In the genomic region with DNA sequence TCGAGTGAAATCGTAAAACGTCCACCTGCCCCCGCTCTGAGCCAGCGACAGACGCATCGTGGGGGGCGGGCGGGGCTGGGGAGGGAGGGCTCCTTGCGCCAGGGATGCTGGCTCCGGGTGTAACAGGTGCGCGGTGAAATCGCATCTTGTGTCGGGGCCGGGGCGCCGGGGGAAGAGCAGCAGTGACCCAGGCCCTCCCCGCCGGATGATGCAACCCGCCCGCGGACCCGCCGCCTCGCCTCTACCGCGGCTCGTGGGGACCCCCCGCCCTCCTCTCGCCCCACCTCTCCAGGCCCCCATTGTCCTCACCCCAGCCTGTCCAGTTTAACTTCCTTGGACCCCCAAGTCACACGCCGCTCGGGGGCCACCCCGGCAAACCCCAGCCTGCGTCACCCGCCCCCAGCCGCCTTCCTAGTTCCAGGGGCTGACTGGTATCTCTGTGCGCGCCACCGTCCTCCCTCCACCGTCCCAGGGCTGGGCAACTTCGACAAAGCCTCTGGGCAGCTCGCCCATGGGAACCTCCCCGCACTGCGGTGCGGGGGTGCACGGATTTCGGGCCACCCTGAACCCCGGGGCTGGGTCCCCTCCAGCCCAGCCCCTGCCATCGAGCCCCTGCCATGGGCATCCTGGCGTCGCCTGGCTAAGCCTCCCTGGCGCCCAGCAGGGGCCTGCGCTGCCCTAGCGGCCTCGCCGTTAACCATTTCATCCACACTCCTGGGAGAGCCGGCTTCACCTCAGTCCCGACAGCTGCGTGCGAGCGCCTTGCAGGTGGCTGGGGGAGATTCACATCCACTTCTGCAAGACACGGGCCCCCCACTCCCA, we compare ENCODE assay signal across 9 cellular contexts. TPM values are rescaled to one million over a fixed set of nuclear protein-coding genes. Genes with fewer than 3 reads are reported as not detected.
DNase-seq lines count a peak whose midpoint lies in the region; ATAC-seq lines count a peak whose summit lies in the region.
"Had no signal": no experiment of that assay in that cellular context is flagged by ENCODE, and none has a peak within 500 bp of the region (broad histone marks: within the 10 kb centered on the region; RNA-seq: fewer than 3 reads in every experiment).

No MANE protein-coding gene starts in this region.

- H3K9me3 ChIP-seq in iPS DF 6.9 (ENCODE audit: control insufficient read depth, insufficient read depth, low read length) = no peaks in the 10 kb centered on the region

- peak overlapping the region; percentile 77; the same call in 1 of the 2 replicates for H3K4me3 ChIP-seq in iPS DF 6.9 (ENCODE audit: low read length)

- peaks cover 8% of the 10 kb centered on the region for H3K4me1 Mint-ChIP-seq in activated CD4-positive, alpha-beta memory T cell treated with anti-CD3 and anti-CD28 coated beads, Interleukin-2, amount 10 ng/mL, durations not matched to agents 7 days and 5 days
- peaks cover 12% of the 10 kb centered on the region for H3K4me1 Mint-ChIP-seq in stimulated activated naive CD8-positive, alpha-beta T cell treated with anti-CD3 and anti-CD28 coated beads, Interleukin-15, Interleukin-2, amounts not matched to agents 100 ng/mL and 50 ng/mL, for 24 hours (ENCODE audit: low read depth)

- peaks cover 10% of the 10 kb centered on the region for H3K36me3 ChIP-seq in iPS DF 6.9 (ENCODE audit: control insufficient read depth, insufficient read depth, low read length)

- POLR2A ChIA-PET in activated CD4-positive, alpha-beta memory T cell treated with anti-CD3 and anti-CD28 coated beads, Interleukin-2, amount 10 ng/mL, durations not matched to agents 7 days and 5 days (lab: Charles Lee) = interaction anchor here (1.4 kb wide), 1 partner anchor 11 kb away, joined by 3 read pairs; no protein-coding TSS in a partner anchor

- intact Hi-C loops in Right ventricle myocardium inferior (cut with DNase I) (no loop called here), left ventricle myocardium superior (cut with micrococcal nuclease) (no loop called here)

- no peaks in the 10 kb centered on the region for H3K27me3 ChIP-seq in iPS DF 6.9 (ENCODE audit: control insufficient read depth, insufficient read depth, low read length)

- H3K27ac Mint-ChIP-seq in activated CD4-positive, alpha-beta memory T cell treated with anti-CD3 and anti-CD28 coated beads, Interleukin-2, amount 10 ng/mL, durations not matched to agents 7 days and 5 days = no peak overlapping the region
- no peak overlapping the region for H3K27ac Mint-ChIP-seq in stimulated activated naive CD8-positive, alpha-beta T cell treated with anti-CD3 and anti-CD28 coated beads, Interleukin-15, Interleukin-2, amounts not matched to agents 100 ng/mL and 50 ng/mL, for 24 hours

- H3K27ac ChIP-seq in iPS DF 6.9 (ENCODE audit: low read length) = no peak overlapping the region

- CTCF ChIA-PET in activated CD4-positive, alpha-beta memory T cell treated with anti-CD3 and anti-CD28 coated beads, Interleukin-2, amount 10 ng/mL, durations not matched to agents 7 days and 5 days (lab: Charles Lee) = no interaction called here

- peaks cover 59% of the 10 kb centered on the region for H3K27me3 Mint-ChIP-seq in activated CD4-positive, alpha-beta memory T cell treated with anti-CD3 and anti-CD28 coated beads, Interleukin-2, amount 10 ng/mL, durations not matched to agents 7 days and 5 days
- peaks cover 60% of the 10 kb centered on the region for H3K27me3 Mint-ChIP-seq in stimulated activated naive CD8-positive, alpha-beta T cell treated with anti-CD3 and anti-CD28 coated beads, Interleukin-15, Interleukin-2, amounts not matched to agents 100 ng/mL and 50 ng/mL, for 24 hours

- peak; percentile 47 for DNase-seq in Right ventricle myocardium inferior (ENCODE audit: missing footprints)
- DNase-seq in left ventricle myocardium superior = no peak
- peak; percentile 16 for DNase-seq in activated CD4-positive, alpha-beta memory T cell treated with anti-CD3 and anti-CD28 coated beads, Interleukin-2, amount 10 ng/mL, durations not matched to agents 7 days and 5 days
- DNase-seq in iPS DF 6.9 (ENCODE audit: low read depth, low spot score) = no peak
- DNase-seq in GM03348 (ENCODE audit: low spot score) = no peak

- no peaks in the 10 kb centered on the region for H3K36me3 Mint-ChIP-seq in activated CD4-positive, alpha-beta memory T cell treated with anti-CD3 and anti-CD28 coated beads, Interleukin-2, amount 10 ng/mL, durations not matched to agents 7 days and 5 days (ENCODE audit: low read depth)
- no peaks in the 10 kb centered on the region for H3K36me3 Mint-ChIP-seq in stimulated activated naive CD8-positive, alpha-beta T cell treated with anti-CD3 and anti-CD28 coated beads, Interleukin-15, Interleukin-2, amounts not matched to agents 100 ng/mL and 50 ng/mL, for 24 hours (ENCODE audit: low read depth)

- ATAC-seq in Right ventricle myocardium inferior (no peak), left ventricle myocardium superior (no peak), GM18502 (IDR thresholded peaks at IDR 0.05; ENCODE audit: poor library complexity, unreplicated experiment) (no peak), GM21825 (IDR thresholded peaks at IDR 0.05; ENCODE audit: unreplicated experiment) (no peak)

- peak overlapping the region; percentile 24 for H3K4me3 Mint-ChIP-seq in activated CD4-positive, alpha-beta memory T cell treated with anti-CD3 and anti-CD28 coated beads, Interleukin-2, amount 10 ng/mL, durations not matched to agents 7 days and 5 days
- peak overlapping the region; percentile 58 for H3K4me3 Mint-ChIP-seq in stimulated activated naive CD8-positive, alpha-beta T cell treated with anti-CD3 and anti-CD28 coated beads, Interleukin-15, Interleukin-2, amounts not matched to agents 100 ng/mL and 50 ng/mL, for 24 hours

- no peaks in the 10 kb centered on the region for H3K9me3 Mint-ChIP-seq in activated CD4-positive, alpha-beta memory T cell treated with anti-CD3 and anti-CD28 coated beads, Interleukin-2, amount 10 ng/mL, durations not matched to agents 7 days and 5 days
- H3K9me3 Mint-ChIP-seq in stimulated activated naive CD8-positive, alpha-beta T cell treated with anti-CD3 and anti-CD28 coated beads, Interleukin-15, Interleukin-2, amounts not matched to agents 100 ng/mL and 50 ng/mL, for 24 hours = no peaks in the 10 kb centered on the region

- no CpG with 5 or more reads among the region's 64 CpGs for WGBS in iPS DF 6.9 (ENCODE audit: insufficient coverage, insufficient read length)

- peaks cover 5% of the 10 kb centered on the region for H3K4me1 ChIP-seq in iPS DF 6.9 (ENCODE audit: control insufficient read depth, insufficient read depth, low read length)

RNA-seq across cellular contexts. Expression of a gene that starts 0.8 kb away (rescaled TPM):
- total RNA-seq in Right ventricle myocardium inferior (1.5 TPM), left ventricle myocardium superior (1.6 TPM)
- total RNA-seq in activated CD4-positive, alpha-beta memory T cell treated with anti-CD3 and anti-CD28 coated beads, Interleukin-2, amount 10 ng/mL, durations not matched to agents 7 days and 5 days = under 1 TPM; 0.58 to 0.71 TPM
- total RNA-seq: subcutaneous adipose tissue had no signal

RNA-seq across cellular contexts. Expression of a gene that starts 47.8 kb away (rescaled TPM):
- total RNA-seq in Right ventricle myocardium inferior (not detected), left ventricle myocardium superior (0.12 TPM)
- not detected for total RNA-seq in activated CD4-positive, alpha-beta memory T cell treated with anti-CD3 and anti-CD28 coated beads, Interleukin-2, amount 10 ng/mL, durations not matched to agents 7 days and 5 days

Comparison
In these comparisons a context has a peak if more than half of its experiments do, and no peak if none do; other contexts are left out.
1. DNase-seq: peak in Right ventricle myocardium inferior (single experiment) and activated CD4-positive, alpha-beta memory T cell treated with anti-CD3 and anti-CD28 coated beads, Interleukin-2, amount 10 ng/mL, durations not matched to agents 7 days and 5 days (single experiment); none in left ventricle myocardium superior (single experiment), iPS DF 6.9 (single experiment) and GM03348 (single experiment).